8 cellular contexts compared by ENCODE assay signal in the genomic region with DNA sequence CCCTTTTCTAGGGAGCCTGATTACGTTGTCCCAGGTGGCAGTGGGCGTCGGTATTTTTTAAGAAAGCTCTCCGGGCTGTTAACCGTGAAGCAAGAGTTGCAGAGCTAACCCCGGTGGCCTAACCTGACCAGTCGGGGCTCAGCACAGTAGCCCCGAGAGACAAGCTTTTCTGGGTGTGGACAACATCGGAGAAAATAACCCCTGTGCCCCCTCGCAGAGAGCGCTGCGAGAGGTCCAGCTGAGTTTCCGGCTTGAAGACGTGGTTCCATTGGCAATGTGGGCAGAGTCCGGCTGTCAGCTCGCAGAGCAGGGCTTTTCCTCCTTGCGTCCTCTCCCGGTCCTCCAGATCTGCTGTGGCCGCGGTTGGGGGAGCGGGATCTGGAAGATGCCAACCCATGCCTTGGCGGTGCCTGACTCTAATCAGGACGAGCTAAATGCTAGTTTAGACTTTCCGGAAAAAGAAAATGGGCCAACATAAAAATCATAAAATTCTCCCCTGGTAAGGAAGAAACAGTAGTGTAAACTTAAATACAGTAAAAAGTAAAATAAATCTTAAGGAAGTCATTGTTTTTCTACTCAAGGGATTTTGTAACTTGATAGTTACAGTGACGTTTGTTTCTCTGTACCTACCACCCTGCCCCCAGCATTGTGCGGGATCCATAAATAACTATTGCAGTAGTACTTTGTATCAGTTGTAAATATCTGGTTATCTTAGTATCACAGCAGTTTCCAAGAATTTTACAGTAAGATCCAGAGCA. TPM values are rescaled to one million over a fixed set of nuclear protein-coding genes. Genes with fewer than 3 reads are reported as not detected.
DNase-seq lines count a peak whose midpoint lies in the region; ATAC-seq and TF ChIP-seq lines count a peak whose summit lies in the region.

No MANE protein-coding gene starts in this region.

- peak overlapping the region; percentile 48; the same call in 1 of the 2 replicates for H3K27ac ChIP-seq in DND-41 (ENCODE audit: low read length)
- peak overlapping the region; percentile 63 for H3K27ac ChIP-seq in SJCRH30
- peak overlapping the region; percentile 79 to 90 for H3K27ac ChIP-seq in liver (ENCODE audit: low read depth in 1 of 2, low read length in 2 of 2)

- H2AFZ ChIP-seq in DND-41 (ENCODE audit: low read depth, low read length): peak overlapping the region; percentile 98

- H3K27ac Mint-ChIP-seq in dendritic cell treated with granulocyte-macrophage colony-stimulating factor and Interleukin-4, amounts not matched to agents 40 ng/mL and 50 ng/mL, for 4 days: peak overlapping the region; percentile 80
- H3K27ac Mint-ChIP-seq in stimulated activated naive CD8-positive, alpha-beta T cell treated with anti-CD3 and anti-CD28 coated beads, Interleukin-15, Interleukin-2, amounts not matched to agents 100 ng/mL and 50 ng/mL, for 24 hours: peak overlapping the region; percentile 70

- H3K9me3 ChIP-seq in DND-41 (ENCODE audit: insufficient read depth, low read length, severe bottlenecking) (no peaks in the 10 kb centered on the region), SJCRH30 (replicated peaks) (no peaks in the 10 kb centered on the region), liver (ENCODE audit: control insufficient read depth in 4 of 4, low read length in 3 of 4) (no peaks in the 10 kb centered on the region)

- no peaks in the 10 kb centered on the region for H3K27me3 ChIP-seq in DND-41 (ENCODE audit: insufficient read depth, low read length, poor library complexity)
- no peaks in the 10 kb centered on the region for H3K27me3 ChIP-seq in SJCRH30
- H3K27me3 ChIP-seq in liver (ENCODE audit: control insufficient read depth in 4 of 4, insufficient read depth in 4 of 4, low read length in 3 of 4): no peaks in the 10 kb centered on the region

- H3K27me3 Mint-ChIP-seq in dendritic cell treated with granulocyte-macrophage colony-stimulating factor and Interleukin-4, amounts not matched to agents 40 ng/mL and 50 ng/mL, for 4 days: peaks cover 6% of the 10 kb centered on the region
- no peaks in the 10 kb centered on the region for H3K27me3 Mint-ChIP-seq in stimulated activated naive CD8-positive, alpha-beta T cell treated with anti-CD3 and anti-CD28 coated beads, Interleukin-15, Interleukin-2, amounts not matched to agents 100 ng/mL and 50 ng/mL, for 24 hours

- TF ChIP-seq CTCF in DND-41 (IDR thresholded peaks at IDR 0.05; ENCODE audit: borderline replicate concordance, extremely low read depth, low read length, poor library complexity, severe bottlenecking) (no peak), liver (IDR thresholded peaks at IDR 0.05; ENCODE audit: low read depth, low read length, missing input control) (no peak)

- H3K9me3 Mint-ChIP-seq in dendritic cell treated with granulocyte-macrophage colony-stimulating factor and Interleukin-4, amounts not matched to agents 40 ng/mL and 50 ng/mL, for 4 days: no peaks in the 10 kb centered on the region
- H3K9me3 Mint-ChIP-seq in stimulated activated naive CD8-positive, alpha-beta T cell treated with anti-CD3 and anti-CD28 coated beads, Interleukin-15, Interleukin-2, amounts not matched to agents 100 ng/mL and 50 ng/mL, for 24 hours: no peaks in the 10 kb centered on the region

- peak overlapping the region; percentile 99 for H3K4me2 ChIP-seq in DND-41 (ENCODE audit: insufficient read depth, low read length)

- peak overlapping the region; percentile 19 to 98; a peak in 3 of 4 replicates for H3K4me3 ChIP-seq in DND-41 (ENCODE audit: low read depth in 1 of 2, low read length in 2 of 2)
- peak overlapping the region; percentile 98 for H3K4me3 ChIP-seq in SJCRH30
- H3K4me3 ChIP-seq in liver (ENCODE audit: low read depth in 1 of 3, low read length in 3 of 3): peak overlapping the region; percentile 72 to 90 (median 76)

- ATAC-seq in DND-41 (ENCODE audit: insufficient read depth, low read depth) (no peak; the same call in 2 of the 3 replicates), GM19463 (IDR thresholded peaks at IDR 0.05; ENCODE audit: unreplicated experiment) (peak; percentile 41), HG03469 (IDR thresholded peaks at IDR 0.05; ENCODE audit: unreplicated experiment) (peak; percentile 35)

- H3K36me3 Mint-ChIP-seq in dendritic cell treated with granulocyte-macrophage colony-stimulating factor and Interleukin-4, amounts not matched to agents 40 ng/mL and 50 ng/mL, for 4 days (ENCODE audit: low read depth): peaks cover 6% of the 10 kb centered on the region
- peaks cover 10% of the 10 kb centered on the region for H3K36me3 Mint-ChIP-seq in stimulated activated naive CD8-positive, alpha-beta T cell treated with anti-CD3 and anti-CD28 coated beads, Interleukin-15, Interleukin-2, amounts not matched to agents 100 ng/mL and 50 ng/mL, for 24 hours (ENCODE audit: low read depth)

- H3K79me2 ChIP-seq in DND-41 (ENCODE audit: insufficient read depth, low read length): no peaks in the 10 kb centered on the region; the same call in 1 of the 2 replicates

- H3K4me1 ChIP-seq in DND-41 (ENCODE audit: insufficient read depth, low read length) (peaks cover 26% of the 10 kb centered on the region), SJCRH30 (0 out of 2 replicates have a peak, but pooled peaks cover 7% of the 10 kb centered on the region), liver (ENCODE audit: control insufficient read depth in 4 of 4, insufficient read depth in 4 of 4, low read length in 3 of 4) (peaks cover 2 to 30% (median 13%) of the 10 kb centered on the region in 4 donors)

- H3K9ac ChIP-seq in DND-41 (ENCODE audit: low read depth, low read length) (peak overlapping the region; percentile 74), liver (ENCODE audit: low read depth in 1 of 2, low read length in 2 of 2) (peak overlapping the region; percentile 64 to 78)

- H3K4me1 Mint-ChIP-seq in dendritic cell treated with granulocyte-macrophage colony-stimulating factor and Interleukin-4, amounts not matched to agents 40 ng/mL and 50 ng/mL, for 4 days (ENCODE audit: low read depth): peaks cover 17% of the 10 kb centered on the region
- peaks cover 19% of the 10 kb centered on the region for H3K4me1 Mint-ChIP-seq in stimulated activated naive CD8-positive, alpha-beta T cell treated with anti-CD3 and anti-CD28 coated beads, Interleukin-15, Interleukin-2, amounts not matched to agents 100 ng/mL and 50 ng/mL, for 24 hours (ENCODE audit: low read depth)

- H3K4me3 Mint-ChIP-seq in dendritic cell treated with granulocyte-macrophage colony-stimulating factor and Interleukin-4, amounts not matched to agents 40 ng/mL and 50 ng/mL, for 4 days: peak overlapping the region; percentile 87
- H3K4me3 Mint-ChIP-seq in stimulated activated naive CD8-positive, alpha-beta T cell treated with anti-CD3 and anti-CD28 coated beads, Interleukin-15, Interleukin-2, amounts not matched to agents 100 ng/mL and 50 ng/mL, for 24 hours: peak overlapping the region; percentile 84

- intact Hi-C loops in dendritic cell treated with granulocyte-macrophage colony-stimulating factor and Interleukin-4, amounts not matched to agents 40 ng/mL and 50 ng/mL, for 4 days (cut with micrococcal nuclease): loop anchor here (1.0 to 2.0 kb wide), 3 partner anchors 28 to 296 kb away; a partner anchor contains a TSS

- no peak for TF ChIP-seq RAD21 in liver (IDR thresholded peaks at IDR 0.05)

- 4% methylated on average over 26 of the region's 26 CpGs for WGBS in liver

- no peaks in the 10 kb centered on the region for H4K20me1 ChIP-seq in DND-41 (ENCODE audit: insufficient read depth, low read length)

- H3K36me3 ChIP-seq in DND-41 (ENCODE audit: insufficient read depth, low read length) (no peaks in the 10 kb centered on the region), SJCRH30 (no peaks in the 10 kb centered on the region), liver (ENCODE audit: control insufficient read depth in 4 of 4, insufficient read depth in 3 of 4, low read depth in 1 of 4, low read length in 3 of 4) (peaks cover 0 to 4% (median 0%) of the 10 kb centered on the region in 4 donors)

- DNase-seq in DND-41 (no peak), SJCRH30 (peak; percentile 60 to 73)
- no peak for DNase-seq in stimulated activated CD4-positive, alpha-beta T cell treated with anti-CD3 and anti-CD28 coated beads, Interleukin-4, amount 100 ng/mL, for 1 hour

TF ChIP-seq in liver, 16 proteins besides CTCF, POLR2A, EP300 and RAD21 (continues in another document):
- TF ChIP-seq FOXA1 (IDR thresholded peaks at IDR 0.05) (no peak), SP1 (IDR thresholded peaks at IDR 0.05) (peak; percentile 6), FOXA2 (IDR thresholded peaks at IDR 0.05) (no peak), EGR1 (IDR thresholded peaks at IDR 0.05; ENCODE audit: low read depth in 2 of 2) (no peak), RXRA (IDR thresholded peaks at IDR 0.05) (no peak), HNF4A (conservative IDR thresholded peaks at IDR 0.05) (no peak), JUND (IDR thresholded peaks at IDR 0.05) (no peak), HNF4G (IDR thresholded peaks at IDR 0.05) (no peak), YY1 (IDR thresholded peaks at IDR 0.05) (peak; percentile 32), NR2F2 (IDR thresholded peaks at IDR 0.05) (no peak)
- TF ChIP-seq, protein P1, sequence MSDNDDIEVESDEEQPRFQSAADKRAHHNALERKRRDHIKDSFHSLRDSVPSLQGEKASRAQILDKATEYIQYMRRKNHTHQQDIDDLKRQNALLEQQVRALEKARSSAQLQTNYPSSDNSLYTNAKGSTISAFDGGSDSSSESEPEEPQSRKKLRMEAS (IDR thresholded peaks at IDR 0.05): no peak

RNA-seq across cellular contexts. Expression of a gene that starts 0.6 kb away (rescaled TPM):
- total RNA-seq in SJCRH30 (2014; rRNA removed; shearing (Covaris generic)): 20.5 and 22.6 TPM in 2 replicates
- 10 to 100 TPM; 11.3 to 28.9 TPM for total RNA-seq in liver
- 10 to 100 TPM; 29.9 to 57.7 TPM for polyA plus RNA-seq in liver

RNA-seq across cellular contexts. Expression of a gene that starts 27.2 kb away (rescaled TPM):
- total RNA-seq in SJCRH30 (2014; rRNA removed; shearing (Covaris generic)): 25.0 and 27.0 TPM in 2 replicates
- total RNA-seq in liver: 10 to 100 TPM; 18.5 to 20.9 TPM
- polyA plus RNA-seq in liver: 10 to 100 TPM; 14.9 to 20.4 TPM

Comparison
In these comparisons a context has a peak if more than half of its experiments do, and no peak if none do; other contexts are left out.
1. DNase-seq: peak in SJCRH30 (2 of 2); none in DND-41 (single experiment) and stimulated activated CD4-positive, alpha-beta T cell treated with anti-CD3 and anti-CD28 coated beads, Interleukin-4, amount 100 ng/mL, for 1 hour (single experiment).
2. Peak in every context shown above with its lines, with median percentiles within 50 percentile points of each other: H3K27ac ChIP-seq and H3K4me3 ChIP-seq.